ENCODE assay signal across 9 cellular contexts in genomic region chr5:131747180-131748105, GRCh38. TPM values are rescaled to one million over a fixed set of nuclear protein-coding genes. Genes with fewer than 3 reads are reported as not detected.
DNase-seq lines count a peak whose midpoint lies in the region; ATAC-seq, FAIRE-seq and TF ChIP-seq lines count a peak whose summit lies in the region.
"Had no signal": no experiment of that assay in that cellular context is flagged by ENCODE, and none has a peak within 500 bp of the region (broad histone marks: within the 10 kb centered on the region; RNA-seq: fewer than 3 reads in every experiment).

No MANE protein-coding gene starts in this region.

- H3K4me3 ChIP-seq in keratinocyte (ENCODE audit: control insufficient read depth in 2 of 3, extremely low read depth in 1 of 3, insufficient read depth in 2 of 3, low read depth in 1 of 3, low read length in 3 of 3) (no peak overlapping the region), suprapubic skin (no peak overlapping the region)

- peak; percentile 40 for DNase-seq in OCI-M2 (lab: John Stamatoyannopoulos, UW; ENCODE audit: unreplicated experiment)
- DNase-seq in keratinocyte (ENCODE audit: low read depth, low spot score) = no peak
- no peak for DNase-seq in suprapubic skin (ENCODE audit: low spot score in 2 of 2)
- no peak for DNase-seq in middle frontal gyrus (ENCODE audit: extremely low spot score, low spot score)
- no peak for DNase-seq in HK-2 (ENCODE audit: unreplicated experiment)
- no peak for DNase-seq in effector CD4-positive, alpha-beta T cell

- no peak for TF ChIP-seq POLR2A in suprapubic skin (IDR thresholded peaks at IDR 0.05)

- H2AFZ ChIP-seq in keratinocyte (ENCODE audit: control insufficient read depth, low read length) = no peak overlapping the region

- peak; percentile 78 for ATAC-seq in GM18502 (IDR thresholded peaks at IDR 0.05; ENCODE audit: poor library complexity, unreplicated experiment)
- peak; percentile 72 for ATAC-seq in HG02759 (IDR thresholded peaks at IDR 0.05; ENCODE audit: unreplicated experiment)
- ATAC-seq: foreskin keratinocyte had no signal

- 82% methylated on average over 6 of the region's 6 CpGs for WGBS in suprapubic skin

- no peaks in the 10 kb centered on the region for H3K9me1 ChIP-seq in keratinocyte (ENCODE audit: control insufficient read depth, extremely low read depth, insufficient read depth, low read length)

- TF ChIP-seq CTCF in keratinocyte (optimal IDR thresholded peaks at IDR 0.05 in 1 of 3, IDR thresholded peaks at IDR 0.05 in 1 of 3, conservative IDR thresholded peaks at IDR 0.05 in 1 of 3; ENCODE audit: extremely low read depth in 1 of 3, insufficient read depth in 2 of 3, low read length in 3 of 3) (no peak), suprapubic skin (IDR thresholded peaks at IDR 0.05) (no peak)

- dilution Hi-C loops in keratinocyte (cut with MboI; ENCODE audit: extremely low pct_ligation_motif_present, low sequenced_read_pairs) = no loop called here

- H3K9me3 ChIP-seq in keratinocyte (ENCODE audit: control insufficient read depth, low read depth, low read length) = no peaks in the 10 kb centered on the region
- no peaks in the 10 kb centered on the region for H3K9me3 ChIP-seq in suprapubic skin

- peaks cover 55% of the 10 kb centered on the region for H3K79me2 ChIP-seq in keratinocyte (ENCODE audit: control insufficient read depth, insufficient read depth, low read length)

- H3K9ac ChIP-seq in keratinocyte (ENCODE audit: control insufficient read depth, extremely low read depth, insufficient read depth, low read length) = no peak overlapping the region

- H3K27ac ChIP-seq in keratinocyte (ENCODE audit: control insufficient read depth, insufficient read depth, low read length) = no peak overlapping the region
- H3K27ac ChIP-seq in suprapubic skin = no peak overlapping the region
- H3K27ac ChIP-seq: foreskin keratinocyte had no signal

- no peak overlapping the region for H3K4me2 ChIP-seq in keratinocyte (ENCODE audit: control insufficient read depth, extremely low read depth, insufficient read depth, low read depth, low read length)

- H3K27me3 ChIP-seq in keratinocyte (ENCODE audit: control insufficient read depth, extremely low read depth, insufficient read depth, low read length) (no peaks in the 10 kb centered on the region), suprapubic skin (no peaks in the 10 kb centered on the region)
- H3K27me3 ChIP-seq: foreskin keratinocyte had no signal

- FAIRE-seq in keratinocyte (lab: Jason Lieb, UNC) = peak; percentile 69

- H3K36me3 ChIP-seq in keratinocyte (ENCODE audit: control insufficient read depth in 2 of 2, extremely low read depth in 1 of 2, insufficient read depth in 2 of 2, low read length in 2 of 2) = peaks cover 0 to 5% of the 10 kb centered on the region in 2 experiments
- H3K36me3 ChIP-seq in suprapubic skin = peaks cover 14% of the 10 kb centered on the region

- H3K4me1 ChIP-seq in keratinocyte (ENCODE audit: control insufficient read depth, extremely low read depth, insufficient read depth, low read length) (peaks cover 18% of the 10 kb centered on the region), suprapubic skin (no peaks in the 10 kb centered on the region)

- no peak for TF ChIP-seq EP300 in suprapubic skin (IDR thresholded peaks at IDR 0.05)

- no peaks in the 10 kb centered on the region for H4K20me1 ChIP-seq in keratinocyte (ENCODE audit: control insufficient read depth, extremely low read depth, insufficient read depth, low read length)

RNA-seq across cellular contexts. Expression of gene FNIP1, which starts 49.4 kb away (rescaled TPM):
- polyA plus RNA-seq in keratinocyte = 13.2 to 15.2 TPM (median 14.6 TPM) in 3 replicates
- 14.7 TPM for polyA plus RNA-seq in keratinocyte (2011; ENCODE audit: low read depth)
- polyA plus RNA-seq in keratinocyte (2011; cell fraction: cytosol; rRNA removed) = 3.7 and 7.7 TPM in 2 replicates
- 16.4 and 19.3 TPM in 2 replicates for polyA plus RNA-seq in keratinocyte (2011; cell fraction: nucleus; rRNA removed)
- 9.6 and 15.9 TPM in 2 replicates for polyA plus RNA-seq in keratinocyte (2012; ENCODE audit: low replicate concordance)
- 6.6 to 36.7 TPM (median 30.8 TPM) in 3 replicates for polyA minus RNA-seq in keratinocyte
- 10.9 TPM for polyA minus RNA-seq in keratinocyte (2011; cell fraction: cytosol; rRNA and poly(A)+ RNA removed)
- 34.1 and 60.3 TPM in 2 replicates for polyA minus RNA-seq in keratinocyte (2011; cell fraction: nucleus; rRNA and poly(A)+ RNA removed)
- 10 to 100 TPM; 24.6 to 65.4 (median 26.9) TPM for total RNA-seq in suprapubic skin
